Comparison of ENCODE assay signal across 8 cellular contexts in the genomic region with DNA sequence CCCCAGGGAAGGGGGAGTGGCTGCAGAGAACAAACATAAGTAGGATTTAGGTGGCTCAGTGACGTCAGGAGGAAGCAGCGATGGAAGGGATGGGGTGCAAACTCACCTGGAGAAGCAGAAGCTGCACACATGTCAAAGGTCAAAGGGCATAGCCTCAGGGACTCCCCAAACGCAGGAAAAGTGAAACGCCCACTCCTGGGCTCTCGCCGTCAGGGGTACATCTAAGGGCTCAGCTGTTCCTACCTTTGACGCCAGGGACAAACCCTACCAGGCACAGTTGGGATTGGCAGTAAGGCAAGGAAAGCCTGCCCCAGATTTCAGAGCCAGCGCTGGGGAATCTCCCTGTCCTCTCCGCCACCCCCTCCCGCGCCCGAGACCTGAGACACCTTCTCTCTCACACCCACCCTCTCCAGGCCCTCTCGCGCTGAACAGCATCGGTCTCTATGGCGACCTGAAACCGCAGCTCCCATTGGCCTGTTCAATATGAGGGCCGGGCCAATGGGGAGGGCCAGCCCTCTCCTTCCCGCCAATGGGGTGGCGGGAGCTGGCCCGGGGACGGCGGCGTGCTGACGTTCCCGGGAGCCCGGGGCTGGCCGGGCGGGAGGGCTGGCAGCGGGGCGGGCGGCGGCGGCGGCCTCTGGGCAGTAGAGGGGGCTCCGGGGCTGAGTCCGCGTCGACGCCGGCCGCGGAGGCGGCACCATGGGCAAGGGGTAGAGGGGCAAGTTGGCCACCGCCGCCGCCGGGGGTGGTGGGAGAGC. TPM values are rescaled to one million over a fixed set of nuclear protein-coding genes. Genes with fewer than 3 reads are reported as not detected.
DNase-seq lines count a peak whose midpoint lies in the region; ATAC-seq and TF ChIP-seq lines count a peak whose summit lies in the region.

A gene (minus strand): TSS at position 445 of the 758 bp plus-strand sequence. CDS start 314 bp downstream, at position 131.
A gene with protein sequence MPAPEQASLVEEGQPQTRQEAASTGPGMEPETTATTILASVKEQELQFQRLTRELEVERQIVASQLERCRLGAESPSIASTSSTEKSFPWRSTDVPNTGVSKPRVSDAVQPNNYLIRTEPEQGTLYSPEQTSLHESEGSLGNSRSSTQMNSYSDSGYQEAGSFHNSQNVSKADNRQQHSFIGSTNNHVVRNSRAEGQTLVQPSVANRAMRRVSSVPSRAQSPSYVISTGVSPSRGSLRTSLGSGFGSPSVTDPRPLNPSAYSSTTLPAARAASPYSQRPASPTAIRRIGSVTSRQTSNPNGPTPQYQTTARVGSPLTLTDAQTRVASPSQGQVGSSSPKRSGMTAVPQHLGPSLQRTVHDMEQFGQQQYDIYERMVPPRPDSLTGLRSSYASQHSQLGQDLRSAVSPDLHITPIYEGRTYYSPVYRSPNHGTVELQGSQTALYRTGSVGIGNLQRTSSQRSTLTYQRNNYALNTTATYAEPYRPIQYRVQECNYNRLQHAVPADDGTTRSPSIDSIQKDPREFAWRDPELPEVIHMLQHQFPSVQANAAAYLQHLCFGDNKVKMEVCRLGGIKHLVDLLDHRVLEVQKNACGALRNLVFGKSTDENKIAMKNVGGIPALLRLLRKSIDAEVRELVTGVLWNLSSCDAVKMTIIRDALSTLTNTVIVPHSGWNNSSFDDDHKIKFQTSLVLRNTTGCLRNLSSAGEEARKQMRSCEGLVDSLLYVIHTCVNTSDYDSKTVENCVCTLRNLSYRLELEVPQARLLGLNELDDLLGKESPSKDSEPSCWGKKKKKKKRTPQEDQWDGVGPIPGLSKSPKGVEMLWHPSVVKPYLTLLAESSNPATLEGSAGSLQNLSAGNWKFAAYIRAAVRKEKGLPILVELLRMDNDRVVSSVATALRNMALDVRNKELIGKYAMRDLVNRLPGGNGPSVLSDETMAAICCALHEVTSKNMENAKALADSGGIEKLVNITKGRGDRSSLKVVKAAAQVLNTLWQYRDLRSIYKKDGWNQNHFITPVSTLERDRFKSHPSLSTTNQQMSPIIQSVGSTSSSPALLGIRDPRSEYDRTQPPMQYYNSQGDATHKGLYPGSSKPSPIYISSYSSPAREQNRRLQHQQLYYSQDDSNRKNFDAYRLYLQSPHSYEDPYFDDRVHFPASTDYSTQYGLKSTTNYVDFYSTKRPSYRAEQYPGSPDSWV (plus strand): TSS at position 644 of the 758 bp plus-strand sequence. CDS start 76,233 bp downstream, outside the sequence.

- H3K27ac ChIP-seq in MM.1S (ENCODE audit: low read length) = peak within 1 kb of the TSS; percentile 79

- peaks cover 28% of the 10 kb centered on the region for H3K4me1 Mint-ChIP-seq in neural crest cell
- peaks cover 35% of the 10 kb centered on the region for H3K4me1 Mint-ChIP-seq in stimulated activated naive CD8-positive, alpha-beta T cell treated with anti-CD3 and anti-CD28 coated beads, Interleukin-15, amount 100 ng/mL, for 72 hours

- H3K36me3 ChIP-seq in HAP-1 (replicated peaks) (no peaks in the 10 kb centered on the region), MM.1S (replicated peaks; ENCODE audit: insufficient read depth, low read length) (no peaks in the 10 kb centered on the region)

- peak within 1 kb of the TSS; percentile 89 for H3K4me2 ChIP-seq in MM.1S (ENCODE audit: low read depth, low read length)

- no peaks in the 10 kb centered on the region for H3K36me3 Mint-ChIP-seq in neural crest cell (ENCODE audit: low read depth)

- H3K27me3 ChIP-seq in HAP-1 (ENCODE audit: low read depth) (no peaks in the 10 kb centered on the region), MM.1S (replicated peaks; ENCODE audit: insufficient read depth, low read length) (no peaks in the 10 kb centered on the region)

- no peaks in the 10 kb centered on the region for H3K9me2 ChIP-seq in MM.1S (replicated peaks; ENCODE audit: insufficient read depth, low read length)

- peaks cover 41% of the 10 kb centered on the region for H3K79me2 ChIP-seq in MM.1S (ENCODE audit: low read length)

- peak within 1 kb of the TSS; percentile 87 for H2AFZ ChIP-seq in MM.1S (ENCODE audit: low read length)

- no peaks in the 10 kb centered on the region for H3K9me3 ChIP-seq in HAP-1
- no peaks in the 10 kb centered on the region for H3K9me3 ChIP-seq in MM.1S (replicated peaks; ENCODE audit: insufficient read depth, low read length)

- H3K27me3 Mint-ChIP-seq in neural crest cell (ENCODE audit: low read depth) = peaks cover 20% of the 10 kb centered on the region
- H3K27me3 Mint-ChIP-seq in stimulated activated naive CD8-positive, alpha-beta T cell treated with anti-CD3 and anti-CD28 coated beads, Interleukin-15, amount 100 ng/mL, for 72 hours = peaks cover 21% of the 10 kb centered on the region

- DNase-seq in G401 (ENCODE audit: low spot score) (peak; percentile 97), HAP-1 (ENCODE audit: low spot score in 2 of 2) (peak; percentile 92 to 95), MM.1S (peak; percentile 94), SIG-M5 (lab: John Stamatoyannopoulos, UW) (peak; percentile 54), foreskin fibroblast (peak; percentile 92 to 98), neural crest cell (ENCODE audit: low read depth, low spot score) (peak; percentile 79)
- peak; percentile 79 for DNase-seq in activated gamma-delta T cell treated with anti-CD3 and anti-CD28 coated beads, Interleukin-2, amount 50 U/mL, for 16 hours (ENCODE audit: low read depth)
- peak; percentile 85 to 93 for DNase-seq in stimulated activated naive CD8-positive, alpha-beta T cell treated with anti-CD3 and anti-CD28 coated beads, Interleukin-15, amount 100 ng/mL, for 72 hours

- peak; percentile 94 for ATAC-seq in stimulated activated naive CD8-positive, alpha-beta T cell treated with anti-CD3 and anti-CD28 coated beads, Interleukin-15, amount 100 ng/mL, for 72 hours

- H3K4me3 ChIP-seq in HAP-1 (peak within 1 kb of the TSS; percentile 85), MM.1S (ENCODE audit: low read length) (peak within 1 kb of the TSS; percentile 84), foreskin fibroblast (ENCODE audit: low read depth in 1 of 2, low read length in 2 of 2) (peak within 1 kb of the TSS; percentile 71 to 83)

- peaks cover 19% of the 10 kb centered on the region for H3K4me1 ChIP-seq in HAP-1
- H3K4me1 ChIP-seq in MM.1S (ENCODE audit: low read length) = peaks cover 18% of the 10 kb centered on the region

- no peaks in the 10 kb centered on the region for H4K20me1 ChIP-seq in MM.1S (ENCODE audit: insufficient read depth, low read length)

- peak within 1 kb of the TSS; percentile 97 for H3K4me3 Mint-ChIP-seq in neural crest cell
- H3K4me3 Mint-ChIP-seq in stimulated activated naive CD8-positive, alpha-beta T cell treated with anti-CD3 and anti-CD28 coated beads, Interleukin-15, amount 100 ng/mL, for 72 hours = peak within 1 kb of the TSS; percentile 90

- in situ Hi-C loops in G401 (cut with HindIII; ENCODE audit: low sequenced_read_pairs) (no loop called here), HAP-1 (cut with MboI; ENCODE audit: low sequenced_read_pairs) (loop anchor here (10.0 kb wide), 1 partner anchor 288 kb away; no protein-coding TSS in a partner anchor)

- peak within 1 kb of the TSS; percentile 77 for H3K9ac ChIP-seq in MM.1S (ENCODE audit: low read length)

- H3F3A ChIP-seq in MM.1S (ENCODE audit: insufficient read depth, low read length) = peaks cover 15% of the 10 kb centered on the region

- H3K27ac Mint-ChIP-seq in neural crest cell (ENCODE audit: unreplicated experiment) = peak within 1 kb of the TSS; percentile 95
- H3K27ac Mint-ChIP-seq in stimulated activated naive CD8-positive, alpha-beta T cell treated with anti-CD3 and anti-CD28 coated beads, Interleukin-15, amount 100 ng/mL, for 72 hours = peak within 1 kb of the TSS; percentile 38 to 94

- no peaks in the 10 kb centered on the region for H3K9me3 Mint-ChIP-seq in neural crest cell
- no peaks in the 10 kb centered on the region for H3K9me3 Mint-ChIP-seq in stimulated activated naive CD8-positive, alpha-beta T cell treated with anti-CD3 and anti-CD28 coated beads, Interleukin-15, amount 100 ng/mL, for 72 hours

- TF ChIP-seq CTCF in MM.1S (IDR thresholded peaks at IDR 0.05; ENCODE audit: low read length) = no peak
- TF ChIP-seq CTCF in foreskin fibroblast (IDR thresholded peaks at IDR 0.05; ENCODE audit: low read depth, low read length) = peak; percentile 5
- TF ChIP-seq CTCF in neural crest cell (conservative IDR thresholded peaks at IDR 0.05) = no peak

RNA-seq across cellular contexts. Expression of the first gene that starts in this region (rescaled TPM):
- 2.5 and 4.1 TPM in 2 replicates for total RNA-seq in G401 (2014; rRNA removed; shearing (Covaris generic))
- 1.4 and 1.8 TPM in 2 replicates for total RNA-seq in neural crest cell

RNA-seq across cellular contexts. Expression of the second gene that starts in this region (rescaled TPM):
- 29.0 and 41.2 TPM in 2 replicates for total RNA-seq in G401 (2014; rRNA removed; shearing (Covaris generic))
- total RNA-seq in neural crest cell = 42.7 and 52.7 TPM in 2 replicates

Comparison
In these comparisons a context has a peak if more than half of its experiments do, and no peak if none do; other contexts are left out.
1. Peak in every context shown above with its lines: DNase-seq, ATAC-seq, H3K4me3 ChIP-seq and H3K27ac ChIP-seq.